Comparison of ENCODE assay signal across 28 cellular contexts in genomic region chr16:35497399-35497798, GRCh38.
"Had no signal": no experiment of that assay in that cellular context is flagged by ENCODE, and none has a peak within 500 bp of the region (broad histone marks: within the 10 kb centered on the region; RNA-seq: fewer than 3 reads in every experiment).

No MANE protein-coding gene starts in this region.

- H3K79me2 ChIP-seq: parathyroid adenoma had no signal

- H3K36me3 ChIP-seq: neural progenitor cell, ovary, right lobe of liver, sigmoid colon, spleen, suprapubic skin, tibial artery, transverse colon, upper lobe of right lung, uterus had no signal

- H3K4me3 ChIP-seq: neural progenitor cell, ovary, psoas muscle, right lobe of liver, sigmoid colon, spleen, suprapubic skin, testis, tibial artery, transverse colon, upper lobe of right lung, uterus had no signal

- H3K27me3 ChIP-seq: neural progenitor cell, ovary, right lobe of liver, sigmoid colon, spleen, suprapubic skin, testis, tibial artery, transverse colon, upper lobe of right lung, uterus had no signal

- H3K4me2 ChIP-seq: neural progenitor cell had no signal

- H2AFZ ChIP-seq: neural progenitor cell, parathyroid adenoma had no signal

- H3K9ac ChIP-seq: neural progenitor cell, parathyroid adenoma had no signal

- H3K9me3 ChIP-seq: ovary, psoas muscle, right lobe of liver, suprapubic skin, testis, tibial artery, uterus had no signal

- H3K4me1 ChIP-seq: neural progenitor cell, parathyroid adenoma, psoas muscle, right lobe of liver, sigmoid colon, spleen, suprapubic skin, testis, tibial artery, transverse colon, upper lobe of right lung, uterus had no signal

- ATAC-seq: naive thymus-derived CD4-positive, alpha-beta T cell; natural killer cell; psoas muscle; right cardiac atrium; right lobe of liver; stimulated activated memory B cell treated with anti-CD40 and anti-IgM and Interleukin-4, amounts not matched to agents 10 μg/mL and 1 μg/mL and 100 μg/mL, for 72 hours; stimulated activated naive CD8-positive, alpha-beta T cell treated with anti-CD3 and anti-CD28 coated beads, Interleukin-15, amount 100 ng/mL, for 72 hours; stimulated activated naive CD8-positive, alpha-beta T cell treated with anti-CD3 and anti-CD28 coated beads, Interleukin-15, Interleukin-2, amounts not matched to agents 100 U/mL and 50 U/mL, for 24 hours; upper lobe of right lung had no signal

- H3K27ac ChIP-seq: neural progenitor cell, ovary, parathyroid adenoma, psoas muscle, right lobe of liver, sigmoid colon, spleen, suprapubic skin, testis, tibial artery, transverse colon, upper lobe of right lung, uterus had no signal

- DNase-seq: naive thymus-derived CD4-positive, alpha-beta T cell; natural killer cell; ovary; posterior cingulate gyrus; psoas muscle; right cardiac atrium; right lobe of liver; sigmoid colon; small intestine; spleen; stimulated activated CD4-positive, alpha-beta T cell treated with anti-CD3 and anti-CD28 coated beads, Interleukin-12 subunit alpha, Interleukin-12 subunit beta, amount 100 ng/mL, for 4 hours; stimulated activated CD4-positive, alpha-beta T cell treated with anti-CD3 and anti-CD28 coated beads, Interleukin-1b, Interleukin-23, amount 100 ng/mL, for 48 hours; stimulated activated CD4-positive, alpha-beta T cell treated with anti-CD3 and anti-CD28 coated beads, Interleukin-4, amount 100 ng/mL, for 1 hour; stimulated activated CD4-positive, alpha-beta T cell treated with anti-CD3 and anti-CD28 coated beads, Interleukin-4, amount 100 ng/mL, for 4 hours; stimulated activated CD8-positive, alpha-beta memory T cell treated with anti-CD3 and anti-CD28 coated beads, Interleukin-4, amount 100 ng/mL, for 48 hours; stimulated activated naive CD4-positive, alpha-beta T cell; stimulated activated naive CD8-positive, alpha-beta T cell treated with anti-CD3 and anti-CD28 coated beads, Interleukin-15, amount 100 ng/mL, for 72 hours; stimulated activated naive CD8-positive, alpha-beta T cell treated with anti-CD3 and anti-CD28 coated beads, Interleukin-15, Interleukin-2, amounts not matched to agents 100 U/mL and 50 U/mL, for 24 hours; substantia nigra; testis; tibial artery; transverse colon; upper lobe of right lung; uterus had no signal
